In the genomic region with DNA sequence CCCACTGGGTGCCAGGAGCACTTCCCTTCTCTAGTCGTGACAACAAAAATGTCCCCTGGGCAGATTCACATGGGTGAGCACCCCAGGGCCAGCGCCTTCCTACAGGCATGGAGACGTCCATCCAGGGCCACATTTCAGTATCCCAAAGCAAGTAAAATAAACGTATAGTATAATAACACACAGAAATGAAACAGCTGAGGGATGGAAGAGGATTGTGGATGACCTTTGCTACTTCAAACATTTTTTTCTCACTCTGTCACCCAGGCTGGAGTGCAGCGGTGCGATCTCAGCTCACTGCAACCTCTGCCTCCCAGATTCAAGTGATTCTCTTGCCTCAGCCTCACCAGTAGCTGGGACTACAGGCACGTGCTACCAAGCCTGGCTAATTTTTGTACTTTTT, we compare ENCODE assay signal across 17 cellular contexts. TPM values are rescaled to one million over a fixed set of nuclear protein-coding genes. Genes with fewer than 3 reads are reported as not detected.
"Had no signal": no experiment of that assay in that cellular context is flagged by ENCODE, and none has a peak within 500 bp of the region (broad histone marks: within the 10 kb centered on the region; RNA-seq: fewer than 3 reads in every experiment).

No MANE protein-coding gene starts in this region.

- H3K4me3 ChIP-seq: adrenal gland, colonic mucosa, skin epidermis had no signal

- FAIRE-seq: endometrium had no signal

- DNase-seq: activated naive CD4-positive, alpha-beta T cell treated with anti-CD3 and anti-CD28 coated beads, Interleukin-2, amount 10 ng/mL, durations not matched to agents 7 days and 5 days; adrenal gland; caudate nucleus; colonic mucosa; hypothalamus; mesendoderm; nucleus accumbens; stimulated activated CD4-positive, alpha-beta T cell treated with anti-CD3 and anti-CD28 coated beads, Interleukin-4, amount 100 ng/mL, for 4 hours; stimulated activated naive CD8-positive, alpha-beta T cell treated with anti-CD3 and anti-CD28 coated beads, Interleukin-15, Interleukin-2, amounts not matched to agents 100 U/mL and 50 U/mL, for 24 hours; T-helper 9 cell had no signal

- H3K36me3 ChIP-seq: adrenal gland, colonic mucosa had no signal

- H3K27ac ChIP-seq: adrenal gland, colonic mucosa, skin epidermis had no signal

- H3K27me3 ChIP-seq: adrenal gland, colonic mucosa had no signal

- H3K9me3 ChIP-seq: adrenal gland, colonic mucosa had no signal

- ATAC-seq: activated CD4-positive, CD25-positive, alpha-beta regulatory T cell treated with anti-CD3 and anti-CD28 coated beads, Interleukin-2, amount 50 U/mL, for 24 hours; natural killer cell treated with Interleukin-12 subunit alpha and Interleukin-12 subunit beta and Interleukin-15 and Interleukin-18, amount 100 ng/mL, for 72 hours; stimulated activated naive CD8-positive, alpha-beta T cell treated with anti-CD3 and anti-CD28 coated beads, Interleukin-15, Interleukin-2, amounts not matched to agents 100 U/mL and 50 U/mL, for 24 hours had no signal

- H3K9me3 Mint-ChIP-seq: activated naive CD4-positive, alpha-beta T cell treated with anti-CD3 and anti-CD28 coated beads, Interleukin-2, amount 10 ng/mL, durations not matched to agents 7 days and 5 days; activated T-helper 2 cell treated with anti-CD3 and anti-CD28 coated beads, Interferon-gamma antibody, Interleukin-2, Interleukin-4, amounts not matched to agents 10 μg/mL and 5 μg/mL and 100 μg/mL, durations not matched to agents 14 hours and 24 hours and 36 hours; natural killer cell treated with Interleukin-12 subunit alpha and Interleukin-12 subunit beta and Interleukin-15 and Interleukin-18, amount 100 ng/mL, for 72 hours had no signal

- H3K4me1 ChIP-seq: adrenal gland, colonic mucosa had no signal

- H3K27me3 Mint-ChIP-seq: activated naive CD4-positive, alpha-beta T cell treated with anti-CD3 and anti-CD28 coated beads, Interleukin-2, amount 10 ng/mL, durations not matched to agents 7 days and 5 days; natural killer cell treated with Interleukin-12 subunit alpha and Interleukin-12 subunit beta and Interleukin-15 and Interleukin-18, amount 100 ng/mL, for 72 hours had no signal

- H3K27ac Mint-ChIP-seq: activated naive CD4-positive, alpha-beta T cell treated with anti-CD3 and anti-CD28 coated beads, Interleukin-2, amount 10 ng/mL, durations not matched to agents 7 days and 5 days; activated T-helper 2 cell treated with anti-CD3 and anti-CD28 coated beads, Interferon-gamma antibody, Interleukin-2, Interleukin-4, amounts not matched to agents 10 μg/mL and 5 μg/mL and 100 μg/mL, durations not matched to agents 14 hours and 24 hours and 36 hours; natural killer cell treated with Interleukin-12 subunit alpha and Interleukin-12 subunit beta and Interleukin-15 and Interleukin-18, amount 100 ng/mL, for 72 hours had no signal

- H3K4me3 Mint-ChIP-seq: activated naive CD4-positive, alpha-beta T cell treated with anti-CD3 and anti-CD28 coated beads, Interleukin-2, amount 10 ng/mL, durations not matched to agents 7 days and 5 days; natural killer cell treated with Interleukin-12 subunit alpha and Interleukin-12 subunit beta and Interleukin-15 and Interleukin-18, amount 100 ng/mL, for 72 hours had no signal

RNA-seq across cellular contexts. Expression of gene CILP2, which starts 28.2 kb away (rescaled TPM):
- total RNA-seq: glomerular endothelial cell, kidney epithelial cell had no signal

RNA-seq across cellular contexts. Expression of gene PBX4, which starts 52.2 kb away (rescaled TPM):
- total RNA-seq: glomerular endothelial cell had no signal
